ENCODE assay signal across 1 cellular context in genomic region chr3:156604064-156604641, GRCh38.
TF ChIP-seq lines count a peak whose summit lies in the region.

No MANE protein-coding gene starts in this region.

TF ChIP-seq in IMR-90, 13 proteins besides CTCF, POLR2A, EP300 and RAD21 (continued from another document):
- no peak for TF ChIP-seq USF2 (IDR thresholded peaks at IDR 0.05; ENCODE audit: low read depth, low read length)
- TF ChIP-seq RCOR1 (IDR thresholded peaks at IDR 0.05; ENCODE audit: insufficient replicate concordance, low read length) = no peak
- TF ChIP-seq CEBPB (IDR thresholded peaks at IDR 0.05; ENCODE audit: low read depth, low read length) = no peak
- TF ChIP-seq SMC3 (IDR thresholded peaks at IDR 0.05; ENCODE audit: low read depth, low read length) = no peak
- TF ChIP-seq MAFK (IDR thresholded peaks at IDR 0.05; ENCODE audit: low read depth, low read length) = no peak
- no peak for TF ChIP-seq RFX5 (IDR thresholded peaks at IDR 0.05; ENCODE audit: low read depth, low read length)
- no peak for TF ChIP-seq ELK1 (IDR thresholded peaks at IDR 0.05; ENCODE audit: borderline replicate concordance, low read depth, low read length)
